Comparison of ENCODE assay signal across 9 cellular contexts in the genomic region with DNA sequence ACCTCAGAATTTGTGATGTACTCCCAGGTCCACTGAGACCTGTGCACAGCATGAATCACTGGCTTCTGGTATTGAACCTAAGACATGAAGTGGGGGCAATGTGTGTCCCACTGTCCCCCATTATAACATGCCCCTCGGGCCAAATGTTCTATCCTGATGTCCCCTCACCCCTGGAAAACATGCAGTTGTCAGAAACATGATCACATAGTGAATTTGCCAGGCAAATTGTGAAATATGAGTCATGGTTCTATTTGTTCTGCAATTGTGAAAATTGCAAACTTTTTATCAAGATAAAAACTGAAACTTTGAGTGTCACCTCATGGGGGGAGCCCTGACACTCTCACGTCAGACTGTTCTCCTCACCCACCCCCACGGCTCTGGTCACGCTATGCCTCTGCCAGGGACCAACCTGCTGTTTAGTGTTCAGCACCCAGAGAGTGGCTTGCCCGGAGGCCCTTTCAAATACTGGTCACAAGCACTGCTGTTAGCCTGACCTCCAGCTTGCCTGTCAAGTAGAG.
DNase-seq lines count a peak whose midpoint lies in the region; ATAC-seq and TF ChIP-seq lines count a peak whose summit lies in the region.
"Had no signal": no experiment of that assay in that cellular context is flagged by ENCODE, and none has a peak within 500 bp of the region (broad histone marks: within the 10 kb centered on the region; RNA-seq: fewer than 3 reads in every experiment).

No MANE protein-coding gene starts in this region.

- no peak overlapping the region for H2BK5ac ChIP-seq in mesendoderm (ENCODE audit: low read length)

- H2BK120ac ChIP-seq in mesendoderm (ENCODE audit: low read depth, low read length), result no peak overlapping the region

- no peak overlapping the region for H3K4me2 ChIP-seq in mesendoderm (ENCODE audit: low read length)

- H3K27me3 ChIP-seq in mucosa of rectum (ENCODE audit: control insufficient read depth in 2 of 2, insufficient read depth in 2 of 2, low read length in 2 of 2) (no peaks in the 10 kb centered on the region), mesendoderm (ENCODE audit: insufficient read depth, low read length, poor library complexity) (no peaks in the 10 kb centered on the region)
- H3K27me3 ChIP-seq: adrenal gland had no signal

- no peaks in the 10 kb centered on the region for H3K9me3 ChIP-seq in mucosa of rectum (ENCODE audit: control insufficient read depth in 2 of 2, low read length in 2 of 2)
- H3K9me3 ChIP-seq: adrenal gland had no signal

- no peak overlapping the region for H3K56ac ChIP-seq in mesendoderm (ENCODE audit: low read length)

- ATAC-seq in GM19397 (IDR thresholded peaks at IDR 0.05; ENCODE audit: unreplicated experiment) (peak; percentile 67), HG03378 (IDR thresholded peaks at IDR 0.05; ENCODE audit: unreplicated experiment) (peak; percentile 75)

- H3K27ac ChIP-seq in mucosa of rectum (ENCODE audit: low read depth in 2 of 2, low read length in 2 of 2) (peak overlapping the region; percentile 50 to 78), mesendoderm (ENCODE audit: low read depth, low read length) (no peak overlapping the region)
- H3K27ac ChIP-seq: adrenal gland had no signal

- POLR2A ChIA-PET in activated CD4-positive, alpha-beta memory T cell treated with anti-CD3 and anti-CD28 coated beads, Interleukin-2, amount 10 ng/mL, durations not matched to agents 7 days and 5 days (lab: Charles Lee), result interaction anchor here (0.6 to 2.0 kb wide), 4 partner anchors 29 to 289 kb away, joined by 3 to 8 read pairs (median 6); no protein-coding TSS in a partner anchor

- H3K18ac ChIP-seq in mesendoderm (ENCODE audit: low read length), result no peak overlapping the region

- H3K4me1 Mint-ChIP-seq in activated CD4-positive, alpha-beta memory T cell treated with anti-CD3 and anti-CD28 coated beads, Interleukin-2, amount 10 ng/mL, durations not matched to agents 7 days and 5 days, result peaks cover 30% of the 10 kb centered on the region

- WGBS in mesendoderm (ENCODE audit: extremely low coverage, insufficient coverage, low lambda C conversion rate), result no CpG with 5 or more reads among the region's 5 CpGs

- H2AK5ac ChIP-seq in mesendoderm (ENCODE audit: low read length), result no peak overlapping the region

- H3K36me3 ChIP-seq in mucosa of rectum (ENCODE audit: control insufficient read depth in 2 of 2, insufficient read depth in 2 of 2, low read length in 2 of 2), result no peaks in the 10 kb centered on the region
- no peaks in the 10 kb centered on the region for H3K36me3 ChIP-seq in mesendoderm (ENCODE audit: control insufficient read depth, insufficient read depth, low read length)
- H3K36me3 ChIP-seq: adrenal gland had no signal

- H3K4me3 Mint-ChIP-seq in activated CD4-positive, alpha-beta memory T cell treated with anti-CD3 and anti-CD28 coated beads, Interleukin-2, amount 10 ng/mL, durations not matched to agents 7 days and 5 days, result peak overlapping the region; percentile 16

- no peak overlapping the region for H3K4ac ChIP-seq in mesendoderm (ENCODE audit: low read depth, low read length)

- no peak overlapping the region for H3K9ac ChIP-seq in mucosa of rectum (ENCODE audit: low read depth in 1 of 2, low read length in 2 of 2)
- no peak overlapping the region for H3K9ac ChIP-seq in mesendoderm (ENCODE audit: low read length)

- no peak overlapping the region for H2BK15ac ChIP-seq in mesendoderm (replicated peaks; ENCODE audit: low read depth)

- no peaks in the 10 kb centered on the region for H3K79me2 ChIP-seq in mesendoderm (ENCODE audit: control insufficient read depth, insufficient read depth, low read length)

- H3K4me3 ChIP-seq in mucosa of rectum (ENCODE audit: low read length in 2 of 2) (no peak overlapping the region), mesendoderm (ENCODE audit: low read length) (no peak overlapping the region)
- H3K4me3 ChIP-seq: adrenal gland had no signal

- no peaks in the 10 kb centered on the region for H3K27me3 Mint-ChIP-seq in activated CD4-positive, alpha-beta memory T cell treated with anti-CD3 and anti-CD28 coated beads, Interleukin-2, amount 10 ng/mL, durations not matched to agents 7 days and 5 days

- no peaks in the 10 kb centered on the region for H3K79me1 ChIP-seq in mesendoderm (ENCODE audit: low read length)

- H3K27ac Mint-ChIP-seq in activated CD4-positive, alpha-beta memory T cell treated with anti-CD3 and anti-CD28 coated beads, Interleukin-2, amount 10 ng/mL, durations not matched to agents 7 days and 5 days, result peak overlapping the region; percentile 86

- CTCF ChIA-PET in activated CD4-positive, alpha-beta memory T cell treated with anti-CD3 and anti-CD28 coated beads, Interleukin-2, amount 10 ng/mL, durations not matched to agents 7 days and 5 days (lab: Charles Lee), result interaction anchor here (0.7 kb wide), 1 partner anchor 34 kb away, joined by 3 read pairs; no protein-coding TSS in a partner anchor

- no peak for TF ChIP-seq CTCF in AG09319 (IDR thresholded peaks at IDR 0.05; ENCODE audit: low read depth, low read length)

- H4K8ac ChIP-seq in mesendoderm (ENCODE audit: low read depth, low read length), result no peak overlapping the region

- H3K23ac ChIP-seq in mesendoderm (ENCODE audit: low read length), result no peak overlapping the region

- H3K36me3 Mint-ChIP-seq in activated CD4-positive, alpha-beta memory T cell treated with anti-CD3 and anti-CD28 coated beads, Interleukin-2, amount 10 ng/mL, durations not matched to agents 7 days and 5 days (ENCODE audit: low read depth), result no peaks in the 10 kb centered on the region

- H3K9me3 Mint-ChIP-seq in activated CD4-positive, alpha-beta memory T cell treated with anti-CD3 and anti-CD28 coated beads, Interleukin-2, amount 10 ng/mL, durations not matched to agents 7 days and 5 days, result no peaks in the 10 kb centered on the region

- DNase-seq in AG09319 (ENCODE audit: extremely low read depth, low read depth) (peak; percentile 8), SK-N-DZ (ENCODE audit: low spot score) (no peak), inferior parietal cortex (ENCODE audit: extremely low spot score) (no peak), mesendoderm (no peak)
- peak; percentile 81 for DNase-seq in activated CD4-positive, alpha-beta memory T cell treated with anti-CD3 and anti-CD28 coated beads, Interleukin-2, amount 10 ng/mL, durations not matched to agents 7 days and 5 days

- peaks cover 0 to 2% of the 10 kb centered on the region in 2 donors for H3K4me1 ChIP-seq in mucosa of rectum (ENCODE audit: control insufficient read depth in 2 of 2, insufficient read depth in 2 of 2, low read length in 2 of 2)
- H3K4me1 ChIP-seq in mesendoderm (ENCODE audit: control insufficient read depth, low read depth, low read length), result peaks cover 3% of the 10 kb centered on the region
- H3K4me1 ChIP-seq: adrenal gland had no signal

- H4K5ac ChIP-seq in mesendoderm (ENCODE audit: low read length), result no peak overlapping the region

Comparison
In these comparisons a context has a peak if more than half of its experiments do, and no peak if none do; other contexts are left out.
1. DNase-seq: peak in AG09319 (single experiment) and activated CD4-positive, alpha-beta memory T cell treated with anti-CD3 and anti-CD28 coated beads, Interleukin-2, amount 10 ng/mL, durations not matched to agents 7 days and 5 days (single experiment); none in SK-N-DZ (single experiment), inferior parietal cortex (single experiment) and mesendoderm (single experiment).